ENCODE assay signal across 20 cellular contexts in the genomic region with DNA sequence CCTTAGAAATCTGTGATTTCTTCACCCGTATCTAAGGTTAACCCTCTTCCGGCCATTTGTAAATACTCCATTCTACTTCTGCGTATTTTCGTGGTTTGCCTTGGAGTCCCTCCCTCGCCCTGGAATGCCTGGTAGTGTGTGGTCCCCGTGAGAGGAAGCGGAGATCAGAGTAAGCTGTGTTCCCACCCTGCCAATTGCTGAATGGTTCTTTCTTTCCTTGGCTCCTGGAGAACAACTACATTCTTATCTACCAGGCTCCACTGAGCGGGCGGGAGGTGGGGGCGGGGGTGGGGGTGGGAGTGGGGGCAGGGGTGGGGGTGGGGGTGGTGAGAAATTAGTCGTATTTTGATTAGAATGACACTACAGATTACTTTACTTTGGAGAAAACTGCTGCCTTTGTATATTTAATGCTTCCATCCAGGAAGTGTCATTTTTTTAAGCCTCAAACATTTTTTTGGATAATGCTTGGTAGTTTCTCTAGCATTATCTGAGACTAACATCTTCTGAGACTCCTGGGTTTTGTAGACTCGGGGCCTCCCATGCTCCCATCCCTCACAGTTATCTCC. TPM values are rescaled to one million over a fixed set of nuclear protein-coding genes. Genes with fewer than 3 reads are reported as not detected.
DNase-seq lines count a peak whose midpoint lies in the region; ATAC-seq and TF ChIP-seq lines count a peak whose summit lies in the region.
"Had no signal": no experiment of that assay in that cellular context is flagged by ENCODE, and none has a peak within 500 bp of the region (broad histone marks: within the 10 kb centered on the region; RNA-seq: fewer than 3 reads in every experiment).

No MANE protein-coding gene starts in this region.

- H3K36me3 ChIP-seq in mesenchymal stem cell (ENCODE audit: control insufficient read depth in 1 of 2, insufficient read depth in 2 of 2, low read depth in 1 of 2, low read length in 2 of 2): peaks cover 4 to 39% of the 10 kb centered on the region in 2 experiments
- peaks cover 0 to 21% (median 0%) of the 10 kb centered on the region in 3 donors for H3K36me3 ChIP-seq in tibial nerve

- intact Hi-C loops in activated CD4-positive, alpha-beta T cell treated with anti-CD3 and anti-CD28 coated beads for 36 hours (cut with DNase I, micrococcal nuclease): no loop called here

- H3K27ac ChIP-seq in mesenchymal stem cell (ENCODE audit: low read length, poor library complexity, severe bottlenecking) (no peak overlapping the region), tibial nerve (peak overlapping the region in 3 of 4 donors; percentile 37 to 82 (median 76)), foreskin keratinocyte (no peak overlapping the region)
- H3K27ac ChIP-seq: HL-60, suprapubic skin had no signal

- no peaks in the 10 kb centered on the region for H3K27me3 Mint-ChIP-seq in activated CD4-positive, alpha-beta T cell treated with anti-CD3 and anti-CD28 coated beads for 36 hours
- H3K27me3 Mint-ChIP-seq: activated B cell treated with CpG ODN at 0.5 μM for 24 hours; activated CD8-positive, alpha-beta memory T cell treated with anti-CD3 and anti-CD28 coated beads, Interleukin-2, amount 10 ng/mL, durations not matched to agents 7 days and 5 days had no signal

- no peak overlapping the region for H2AFZ ChIP-seq in mesenchymal stem cell (ENCODE audit: low read depth, low read length)

- H3K27ac Mint-ChIP-seq in activated CD4-positive, alpha-beta T cell treated with anti-CD3 and anti-CD28 coated beads for 36 hours: peak overlapping the region; percentile 67
- H3K27ac Mint-ChIP-seq: activated B cell treated with CpG ODN at 0.5 μM for 24 hours, immature natural killer cell had no signal

- H4K8ac ChIP-seq in mesenchymal stem cell (ENCODE audit: low read length): peak overlapping the region; percentile 4

- H3K4me2 ChIP-seq in mesenchymal stem cell (ENCODE audit: low read length, poor library complexity, severe bottlenecking): no peak overlapping the region

- H2BK15ac ChIP-seq in mesenchymal stem cell (ENCODE audit: low read depth, poor library complexity, severe bottlenecking): no peak overlapping the region

- no peak overlapping the region for H3K23ac ChIP-seq in mesenchymal stem cell (ENCODE audit: low read length in 2 of 2)

- H2AK5ac ChIP-seq in mesenchymal stem cell (ENCODE audit: low read length, severe bottlenecking): no peak overlapping the region

- H3K14ac ChIP-seq in mesenchymal stem cell (ENCODE audit: low read length in 2 of 2): no peak overlapping the region

- H3K79me1 ChIP-seq in mesenchymal stem cell (replicated peaks; ENCODE audit: low read length, poor library complexity, severe bottlenecking): peaks cover 5% of the 10 kb centered on the region

- H3K4me1 ChIP-seq in mesenchymal stem cell (ENCODE audit: control insufficient read depth, insufficient read depth, low read depth, low read length) (peaks cover 3% of the 10 kb centered on the region), tibial nerve (peaks cover 0 to 38% (median 13%) of the 10 kb centered on the region in 4 donors), foreskin keratinocyte (no peaks in the 10 kb centered on the region)
- H3K4me1 ChIP-seq: suprapubic skin had no signal

- no peaks in the 10 kb centered on the region for H3K9me3 Mint-ChIP-seq in activated CD4-positive, alpha-beta T cell treated with anti-CD3 and anti-CD28 coated beads for 36 hours (ENCODE audit: low read depth)
- H3K9me3 Mint-ChIP-seq: activated B cell treated with CpG ODN at 0.5 μM for 24 hours, HFFc6, immature natural killer cell had no signal

- peaks cover 6% of the 10 kb centered on the region for H3K36me3 Mint-ChIP-seq in activated CD4-positive, alpha-beta T cell treated with anti-CD3 and anti-CD28 coated beads for 36 hours (ENCODE audit: low read depth)
- H3K36me3 Mint-ChIP-seq: activated CD8-positive, alpha-beta memory T cell treated with anti-CD3 and anti-CD28 coated beads, Interleukin-2, amount 10 ng/mL, durations not matched to agents 7 days and 5 days had no signal

- WGBS in mesenchymal stem cell: 57% methylated on average over 7 of the region's 12 CpGs
- WGBS in tibial nerve, 2 donors: 33 to 39% methylated on average over 11 to 12 of the region's 12 CpGs

- peaks cover 32% of the 10 kb centered on the region for H3K4me1 Mint-ChIP-seq in activated CD4-positive, alpha-beta T cell treated with anti-CD3 and anti-CD28 coated beads for 36 hours
- H3K4me1 Mint-ChIP-seq: activated B cell treated with CpG ODN at 0.5 μM for 24 hours, immature natural killer cell had no signal

- H3K9me3 ChIP-seq in mesenchymal stem cell (ENCODE audit: control insufficient read depth, low read length) (no peaks in the 10 kb centered on the region), tibial nerve (no peaks in the 10 kb centered on the region)
- H3K9me3 ChIP-seq: suprapubic skin had no signal

- TF ChIP-seq CTCF in choroid plexus epithelial cell (conservative IDR thresholded peaks at IDR 0.05; ENCODE audit: low read depth, low read length): no peak
- TF ChIP-seq CTCF in tibial nerve (IDR thresholded peaks at IDR 0.05): no peak
- no peak for TF ChIP-seq CTCF in foreskin keratinocyte (conservative IDR thresholded peaks at IDR 0.05)

- H4K91ac ChIP-seq in mesenchymal stem cell (ENCODE audit: low read length): no peak overlapping the region

- H3K4ac ChIP-seq in mesenchymal stem cell (ENCODE audit: low read depth in 1 of 2, low read length in 2 of 2): no peak overlapping the region

- CTCF ChIA-PET in activated CD4-positive, alpha-beta T cell treated with anti-CD3 and anti-CD28 coated beads for 36 hours (lab: Charles Lee): no interaction called here

- no peak overlapping the region for H2BK120ac ChIP-seq in mesenchymal stem cell (ENCODE audit: low read depth, low read length)

- no peak overlapping the region for H3K18ac ChIP-seq in mesenchymal stem cell (ENCODE audit: low read depth in 1 of 2, low read length in 2 of 2)

- TF ChIP-seq POLR2A in tibial nerve (IDR thresholded peaks at IDR 0.05): no peak

- H3K4me3 ChIP-seq in choroid plexus epithelial cell (ENCODE audit: low read depth, low read length) (no peak overlapping the region), mesenchymal stem cell (ENCODE audit: insufficient read depth in 1 of 2, low read depth in 1 of 2, low read length in 2 of 2) (no peak overlapping the region), tibial nerve (no peak overlapping the region)
- H3K4me3 ChIP-seq: suprapubic skin had no signal

- no peak overlapping the region for H3K9ac ChIP-seq in mesenchymal stem cell (ENCODE audit: low read length)

- no peak for ATAC-seq in activated CD4-positive, alpha-beta T cell treated with anti-CD3 and anti-CD28 coated beads for 36 hours
- no peak for ATAC-seq in foreskin keratinocyte
- ATAC-seq: activated CD8-positive, alpha-beta memory T cell treated with anti-CD3 and anti-CD28 coated beads, Interleukin-2, amount 10 ng/mL, durations not matched to agents 7 days and 5 days; PC-3 had no signal

- DNase-seq in activated CD4-positive, alpha-beta T cell treated with anti-CD3 and anti-CD28 coated beads for 36 hours: no peak
- no peak for DNase-seq in activated CD4-positive, alpha-beta T cell treated with anti-CD3 and anti-CD28 coated beads, Interleukin-2, amount 50 U/mL, for 4 hours
- DNase-seq in choroid plexus epithelial cell (ENCODE audit: low read depth) (peak; percentile 59), mesenchymal stem cell (no peak), tibial nerve (ENCODE audit: low spot score in 2 of 2) (no peak), Kasumi-1 (lab: John Stamatoyannopoulos, UW) (no peak), foreskin keratinocyte (no peak)
- no peak for DNase-seq in stimulated activated CD4-positive, alpha-beta T cell treated with anti-CD3 and anti-CD28 coated beads, Interleukin-2, amount 100 ng/mL, for 48 hours
- DNase-seq: 8988T; activated B cell treated with CpG ODN at 0.5 μM for 24 hours; activated CD8-positive, alpha-beta memory T cell treated with anti-CD3 and anti-CD28 coated beads, Interleukin-2, amount 10 ng/mL, durations not matched to agents 7 days and 5 days; activated naive CD4-positive, alpha-beta T cell; HFFc6; immature natural killer cell; NCI-H1694 treated with DMSO at 0.1 percent for 48 hours; NCI-H510A; PC-3; T-helper 1 cell had no signal

- H3K4me3 Mint-ChIP-seq in activated CD4-positive, alpha-beta T cell treated with anti-CD3 and anti-CD28 coated beads for 36 hours: no peak overlapping the region
- H3K4me3 Mint-ChIP-seq: activated B cell treated with CpG ODN at 0.5 μM for 24 hours; activated CD8-positive, alpha-beta memory T cell treated with anti-CD3 and anti-CD28 coated beads, Interleukin-2, amount 10 ng/mL, durations not matched to agents 7 days and 5 days; HFFc6; immature natural killer cell had no signal

- no peak overlapping the region for H2BK5ac ChIP-seq in mesenchymal stem cell (ENCODE audit: low read depth, low read length, poor library complexity, severe bottlenecking)

- no peaks in the 10 kb centered on the region for H3K27me3 ChIP-seq in mesenchymal stem cell (ENCODE audit: control insufficient read depth in 1 of 2, insufficient read depth in 1 of 2, low read length in 2 of 2)
- H3K27me3 ChIP-seq in tibial nerve: no peaks in the 10 kb centered on the region
- no peaks in the 10 kb centered on the region for H3K27me3 ChIP-seq in foreskin keratinocyte
- H3K27me3 ChIP-seq: suprapubic skin had no signal

- no peak overlapping the region for H2BK12ac ChIP-seq in mesenchymal stem cell (ENCODE audit: low read length in 2 of 2)

- TF ChIP-seq EP300 in tibial nerve (IDR thresholded peaks at IDR 0.05): no peak

- POLR2A ChIA-PET in activated CD4-positive, alpha-beta T cell treated with anti-CD3 and anti-CD28 coated beads for 36 hours (lab: Charles Lee): no interaction called here

RNA-seq across cellular contexts. Expression of gene FASN, which starts 20.9 kb away (rescaled TPM):
- total RNA-seq in activated CD4-positive, alpha-beta T cell treated with anti-CD3 and anti-CD28 coated beads for 36 hours: 100 to 1,000 TPM; 239 to 259 TPM
- 121 TPM for polyA plus RNA-seq in mesenchymal stem cell (2013, experiment 1 of 2)
- 108 TPM for polyA plus RNA-seq in mesenchymal stem cell (2013, experiment 2 of 2)
- total RNA-seq in tibial nerve (100 to 1,000 TPM; 129 to 319 (median 160) TPM), foreskin keratinocyte (451 and 574 TPM in 2 replicates)
- 357 and 440 TPM in 2 replicates for polyA plus RNA-seq in foreskin keratinocyte

RNA-seq across cellular contexts. Expression of gene DUS1L, which starts 53.3 kb away (rescaled TPM):
- 100 to 1,000 TPM; 119 to 124 TPM for total RNA-seq in activated CD4-positive, alpha-beta T cell treated with anti-CD3 and anti-CD28 coated beads for 36 hours
- 23.0 TPM for polyA plus RNA-seq in mesenchymal stem cell (2013, experiment 1 of 2)
- 20.9 TPM for polyA plus RNA-seq in mesenchymal stem cell (2013, experiment 2 of 2)
- 100 to 1,000 TPM in 2 of 4 donors, 10 to 100 TPM in 2; 85.2 to 179 (median 106) TPM for total RNA-seq in tibial nerve
- total RNA-seq in foreskin keratinocyte: 77.9 and 88.0 TPM in 2 replicates
- polyA plus RNA-seq in foreskin keratinocyte: 118 and 136 TPM in 2 replicates

Comparison
In these comparisons a context has a peak if more than half of its experiments do, and no peak if none do; other contexts are left out.
1. H3K27ac ChIP-seq: peak in tibial nerve (3 of 4); none in mesenchymal stem cell (single experiment) and foreskin keratinocyte (single experiment).